16 cellular contexts compared by ENCODE assay signal in genomic region chr1:41056907-41057306, GRCh38. TPM values are rescaled to one million over a fixed set of nuclear protein-coding genes. Genes with fewer than 3 reads are reported as not detected.
A peak's percentile ranks its signal among the peaks of the same experiment; 100 is the strongest.
DNase-seq lines count a peak whose midpoint lies in the region; ATAC-seq and TF ChIP-seq lines count a peak whose summit lies in the region.
"Had no signal": no experiment of that assay in that cellular context is flagged by ENCODE, and none has a peak within 500 bp of the region (broad histone marks: within the 10 kb centered on the region; RNA-seq: fewer than 3 reads in every experiment).

No MANE protein-coding gene starts in this region.

- peaks cover 4% of the 10 kb centered on the region for H3K4me1 Mint-ChIP-seq in WTC11
- peaks cover 16% of the 10 kb centered on the region for H3K4me1 Mint-ChIP-seq in CD14-positive monocyte

- peaks cover 5% of the 10 kb centered on the region; the same call in 1 of the 2 replicates for H3K4me1 ChIP-seq in ES-I3 (ENCODE audit: insufficient read depth, low read length)
- H3K4me1 ChIP-seq in sigmoid colon: no peaks in the 10 kb centered on the region
- H3K4me1 ChIP-seq: Caco-2 had no signal

- H3K4me3 Mint-ChIP-seq in WTC11: no peak overlapping the region
- no peak overlapping the region for H3K4me3 Mint-ChIP-seq in CD14-positive monocyte
- H3K4me3 Mint-ChIP-seq: CD4-positive, CD25-positive, alpha-beta regulatory T cell; CD8-positive, alpha-beta T cell had no signal

- ATAC-seq in WTC11: peak; percentile 50
- ATAC-seq in HG03439 (IDR thresholded peaks at IDR 0.05; ENCODE audit: unreplicated experiment): no peak
- ATAC-seq: CD8-positive, alpha-beta T cell had no signal

- WGBS in sigmoid colon, 2 donors: 95 to 97% methylated on average over 5 of the region's 5 CpGs

- no peak overlapping the region for H3K27ac ChIP-seq in sigmoid colon

- no peak for TF ChIP-seq EP300 in sigmoid colon (IDR thresholded peaks at IDR 0.05)

- H3K9me3 ChIP-seq in ES-I3 (ENCODE audit: control insufficient read depth, insufficient read depth, low read length): peaks cover 2% of the 10 kb centered on the region; the same call in 1 of the 2 replicates
- no peaks in the 10 kb centered on the region for H3K9me3 ChIP-seq in sigmoid colon
- H3K9me3 ChIP-seq: Caco-2 had no signal

- CTCF ChIA-PET in WTC11 (lab: Charles Lee): no interaction called here

- H3K27me3 Mint-ChIP-seq in WTC11 (ENCODE audit: low read depth): no peaks in the 10 kb centered on the region
- H3K27me3 Mint-ChIP-seq in CD14-positive monocyte (ENCODE audit: low read depth in 3 of 3): no peaks in the 10 kb centered on the region
- H3K27me3 Mint-ChIP-seq: CD4-positive, CD25-positive, alpha-beta regulatory T cell had no signal

- H3K9me3 Mint-ChIP-seq in WTC11 (peaks cover 26% of the 10 kb centered on the region), CD14-positive monocyte (peaks cover 0 to 5% (median 2%) of the 10 kb centered on the region in 7 donors)
- H3K9me3 Mint-ChIP-seq: CD4-positive, CD25-positive, alpha-beta regulatory T cell had no signal

- H3K27ac Mint-ChIP-seq in WTC11 (no peak overlapping the region), CD14-positive monocyte (no peak overlapping the region)

- no peak for TF ChIP-seq POLR2A in sigmoid colon (IDR thresholded peaks at IDR 0.05)

- no peak overlapping the region for H3K4me3 ChIP-seq in sigmoid colon

- peaks cover 4% of the 10 kb centered on the region; the same call in 1 of the 2 replicates for H3K36me3 ChIP-seq in ES-I3 (ENCODE audit: insufficient read depth, low read length)
- H3K36me3 ChIP-seq in sigmoid colon: peaks cover 0 to 56% (median 8%) of the 10 kb centered on the region in 4 donors

- H3K36me3 Mint-ChIP-seq in WTC11 (peaks cover 35% of the 10 kb centered on the region), CD14-positive monocyte (peaks cover 31 to 43% of the 10 kb centered on the region in 2 donors)

- intact Hi-C loops in CD14-positive monocyte (cut with micrococcal nuclease): no loop called here
- intact Hi-C loops in sigmoid colon (cut with DNase I): no loop called here

- no peaks in the 10 kb centered on the region for H3K27me3 ChIP-seq in sigmoid colon

- H3K9ac ChIP-seq in ES-I3 (ENCODE audit: low read depth, low read length): peak overlapping the region; percentile 8; the same call in 1 of the 2 replicates

- DNase-seq in WTC11 (ENCODE audit: low spot score) (no peak), iPS-NIHi7 (ENCODE audit: extremely low spot score) (peak; percentile 35), CD14-positive monocyte (ENCODE audit: low spot score) (no peak), sigmoid colon (no peak)
- DNase-seq: C1 segment of cervical spinal cord; Caco-2; CD4-positive, CD25-positive, alpha-beta regulatory T cell; CD8-positive, alpha-beta T cell; DMS153; DND-41; GF-D8; H7; HCEC 1CT had no signal

- POLR2A ChIA-PET in WTC11 (lab: Charles Lee): no interaction called here

- TF ChIP-seq CTCF in WTC11 (IDR thresholded peaks at IDR 0.05): no peak
- no peak for TF ChIP-seq CTCF in CD14-positive monocyte (IDR thresholded peaks at IDR 0.05)
- TF ChIP-seq CTCF in sigmoid colon (IDR thresholded peaks at IDR 0.05): no peak

TF ChIP-seq in WTC11, 78 proteins besides CTCF, POLR2A, EP300 and RAD21 (continues in another document):
- no peak for TF ChIP-seq NR2C2 (CRISPR knock-in tag; IDR thresholded peaks at IDR 0.05)
- no peak for TF ChIP-seq ELF4 (CRISPR knock-in tag; IDR thresholded peaks at IDR 0.05; ENCODE audit: low read depth)
- TF ChIP-seq NR3C1 (CRISPR knock-in tag; conservative IDR thresholded peaks at IDR 0.05; ENCODE audit: low read depth): no peak
- no peak for TF ChIP-seq USF2 (CRISPR knock-in tag; IDR thresholded peaks at IDR 0.05)
- TF ChIP-seq AFF4 (CRISPR knock-in tag; IDR thresholded peaks at IDR 0.05; ENCODE audit: borderline replicate concordance): no peak
- TF ChIP-seq ZNF232 (CRISPR knock-in tag; IDR thresholded peaks at IDR 0.05): no peak
- TF ChIP-seq MYBL2 (CRISPR knock-in tag; IDR thresholded peaks at IDR 0.05): no peak
- TF ChIP-seq FOXP4 (CRISPR knock-in tag; IDR thresholded peaks at IDR 0.05): no peak
- no peak for TF ChIP-seq ZMAT4 (CRISPR knock-in tag; IDR thresholded peaks at IDR 0.05)
- TF ChIP-seq RELA (CRISPR knock-in tag; IDR thresholded peaks at IDR 0.05; ENCODE audit: borderline replicate concordance): no peak
- no peak for TF ChIP-seq ZNF396 (CRISPR knock-in tag; IDR thresholded peaks at IDR 0.05; ENCODE audit: borderline replicate concordance)
- TF ChIP-seq SMAD4 (CRISPR knock-in tag; IDR thresholded peaks at IDR 0.05): no peak
- TF ChIP-seq ZNF425 (CRISPR knock-in tag; conservative IDR thresholded peaks at IDR 0.05): no peak

RNA-seq across cellular contexts. Expression of gene SLFNL1, which starts 35.4 kb away (rescaled TPM):
- total RNA-seq in WTC11 (2021) (0.05 TPM in 1 of 3 replicates, not detected in the others), sigmoid colon (under 1 TPM; 0.28 to 0.99 (median 0.38) TPM)
- polyA plus RNA-seq in CD14-positive monocyte (under 1 TPM in 1 of 2 donors, not detected in 1; 0.11 TPM), sigmoid colon (under 1 TPM in 1 of 3 donors, not detected in 2; 0.32 TPM)
- total RNA-seq: H1, H7 had no signal
- polyA plus RNA-seq: H1 had no signal
